In genomic region chr5:98774192-98775046, GRCh38 we compare ENCODE assay signal across 8 cellular contexts. TPM values are rescaled to one million over a fixed set of nuclear protein-coding genes. Genes with fewer than 3 reads are reported as not detected.
DNase-seq lines count a peak whose midpoint lies in the region; FAIRE-seq and TF ChIP-seq lines count a peak whose summit lies in the region.

No MANE protein-coding gene starts in this region.

- peak overlapping the region; percentile 49; the same call in 1 of the 2 replicates for H3K27ac ChIP-seq in MM.1S (ENCODE audit: low read length)
- peak overlapping the region; percentile 98 for H3K27ac ChIP-seq in VCaP

- peak overlapping the region; percentile 100 for H3K4me2 ChIP-seq in MM.1S (ENCODE audit: low read depth, low read length)

- no peaks in the 10 kb centered on the region for H3K9me3 ChIP-seq in HAP-1
- H3K9me3 ChIP-seq in MM.1S (replicated peaks; ENCODE audit: insufficient read depth, low read length), result no peaks in the 10 kb centered on the region

- TF ChIP-seq POLR2A in GM12891 (IDR thresholded peaks at IDR 0.05; ENCODE audit: low read depth, low read length), result no peak

- H3K9ac ChIP-seq in MM.1S (ENCODE audit: low read length), result peak overlapping the region; percentile 53; the same call in 1 of the 2 replicates

- H3K4me1 ChIP-seq in HAP-1 (peaks cover 18% of the 10 kb centered on the region), MM.1S (ENCODE audit: low read length) (peaks cover 19% of the 10 kb centered on the region)

- DNase-seq in GM12891 (ENCODE audit: insufficient read length, low spot score), result peak; percentile 41
- DNase-seq in HAP-1 (ENCODE audit: low spot score in 2 of 2), result peak; percentile 63 to 81
- peak; percentile 65 for DNase-seq in MM.1S
- DNase-seq in central memory CD4-positive, alpha-beta T cell, result peak; percentile 60
- DNase-seq in kidney epithelial cell (ENCODE audit: low read depth), result no peak
- DNase-seq in stimulated activated CD4-positive, alpha-beta T cell treated with anti-CD3 and anti-CD28 coated beads, Interleukin-12 subunit alpha, Interleukin-12 subunit beta, amount 100 ng/mL, for 4 hours, result peak; percentile 39
- DNase-seq in KG1 (lab: John Stamatoyannopoulos, UW), result no peak

- H3K4me3 ChIP-seq in HAP-1 (peak overlapping the region; percentile 71), MM.1S (ENCODE audit: low read length) (peak overlapping the region; percentile 86), kidney epithelial cell (ENCODE audit: low read depth, low read length) (peak overlapping the region; percentile 62)

- FAIRE-seq in GM12891 (lab: Jason Lieb, UNC), result peak; percentile 78

- H3K27me3 ChIP-seq in HAP-1 (ENCODE audit: low read depth) (no peaks in the 10 kb centered on the region), MM.1S (replicated peaks; ENCODE audit: insufficient read depth, low read length) (peaks cover 15% of the 10 kb centered on the region), kidney epithelial cell (ENCODE audit: control insufficient read depth, insufficient read depth, low read length) (no peaks in the 10 kb centered on the region)

- TF ChIP-seq CTCF in MM.1S (IDR thresholded peaks at IDR 0.05; ENCODE audit: low read length) (no peak), VCaP (conservative IDR thresholded peaks at IDR 0.05) (0 out of 2 replicates have a peak, but pooled peaks have one; percentile 4), kidney epithelial cell (IDR thresholded peaks at IDR 0.05; ENCODE audit: insufficient read depth, low read length, poor library complexity, severe bottlenecking) (no peak)

- H2AFZ ChIP-seq in MM.1S (ENCODE audit: low read length), result peak overlapping the region; percentile 91

- H3K9me2 ChIP-seq in MM.1S (replicated peaks; ENCODE audit: insufficient read depth, low read length), result no peaks in the 10 kb centered on the region

- H4K20me1 ChIP-seq in MM.1S (ENCODE audit: insufficient read depth, low read length), result 0 out of 2 replicates have a peak, but pooled peaks cover 3% of the 10 kb centered on the region

- in situ Hi-C loops in HAP-1 (cut with MboI; ENCODE audit: low sequenced_read_pairs), result loop anchor here (25.0 kb wide), 1 partner anchor 412 kb away; no protein-coding TSS in a partner anchor

- H3F3A ChIP-seq in MM.1S (ENCODE audit: insufficient read depth, low read length), result peaks cover 35% of the 10 kb centered on the region

- H3K79me2 ChIP-seq in MM.1S (ENCODE audit: low read length), result peaks cover 19% of the 10 kb centered on the region

- H3K36me3 ChIP-seq in HAP-1 (replicated peaks), result peaks cover 12% of the 10 kb centered on the region
- no peaks in the 10 kb centered on the region for H3K36me3 ChIP-seq in MM.1S (replicated peaks; ENCODE audit: insufficient read depth, low read length)
- no peaks in the 10 kb centered on the region for H3K36me3 ChIP-seq in kidney epithelial cell (ENCODE audit: control insufficient read depth, insufficient read depth, low read length)

TF ChIP-seq in GM12891, 5 proteins besides CTCF, POLR2A, EP300 and RAD21:
- TF ChIP-seq POU2F2 (IDR thresholded peaks at IDR 0.05; ENCODE audit: low read depth, low read length), result no peak
- no peak for TF ChIP-seq SPI1 (IDR thresholded peaks at IDR 0.05; ENCODE audit: low read depth, low read length)
- no peak for TF ChIP-seq POLR2AphosphoS5 (IDR thresholded peaks at IDR 0.05; ENCODE audit: low read depth, low read length)

RNA-seq across cellular contexts. Expression of gene RGMB, which starts 1.0 kb away (rescaled TPM):
- 1.4 TPM for polyA plus RNA-seq in GM12891 (2012; ENCODE audit: low read depth, missing spikeins)
- total RNA-seq in kidney epithelial cell, result 21.6 and 31.5 TPM in 2 replicates

Comparison
In these comparisons a context has a peak if more than half of its experiments do, and no peak if none do; other contexts are left out.
1. DNase-seq: peak in GM12891 (single experiment), HAP-1 (2 of 2), MM.1S (single experiment), central memory CD4-positive, alpha-beta T cell (single experiment) and stimulated activated CD4-positive, alpha-beta T cell treated with anti-CD3 and anti-CD28 coated beads, Interleukin-12 subunit alpha, Interleukin-12 subunit beta, amount 100 ng/mL, for 4 hours (single experiment); none in kidney epithelial cell (single experiment) and KG1 (single experiment).
2. Peak in every context shown above with its lines, with median percentiles within 50 percentile points of each other: H3K4me3 ChIP-seq.